In the genomic region with DNA sequence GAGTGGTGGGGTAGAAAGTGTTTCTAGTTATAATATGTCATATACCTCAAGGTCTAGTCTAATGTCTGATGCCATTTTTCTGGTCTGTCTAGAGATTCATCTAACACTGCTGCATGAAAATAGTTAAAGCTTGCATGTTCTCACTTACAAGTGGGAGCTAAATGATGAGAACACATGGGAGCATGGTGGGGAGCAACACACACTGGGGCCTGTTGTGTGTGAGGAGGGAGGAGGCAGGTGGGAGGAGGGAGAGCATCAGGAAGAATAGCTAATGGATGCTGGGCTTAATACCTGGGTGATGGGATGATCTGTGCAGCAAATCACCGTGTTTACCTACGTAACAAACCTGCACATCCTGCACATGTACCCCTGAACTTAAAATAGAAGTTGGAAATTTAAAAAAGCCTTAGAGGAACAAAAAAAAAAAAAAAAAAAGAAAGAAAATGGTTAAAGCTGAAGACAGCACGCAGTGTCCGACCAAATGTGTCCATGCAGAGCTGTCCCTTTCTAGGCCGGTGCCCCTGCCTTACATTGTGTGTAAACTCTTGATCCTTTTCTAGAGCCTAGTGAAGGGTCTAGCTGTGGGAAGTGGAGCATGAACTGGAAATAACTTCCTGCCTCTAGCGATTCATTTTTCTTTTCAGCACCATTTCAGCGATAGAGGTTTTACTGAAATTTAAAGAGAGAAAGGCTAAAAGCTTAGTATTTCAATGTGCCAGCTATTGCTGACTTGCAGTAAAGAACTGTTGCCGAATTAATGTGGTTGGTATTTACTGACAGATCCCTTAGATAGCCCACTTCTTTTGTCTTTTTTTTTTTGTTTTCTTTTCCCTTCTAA, we compare ENCODE assay signal across 31 cellular contexts.
DNase-seq lines count a peak whose midpoint lies in the region; ATAC-seq, FAIRE-seq and TF ChIP-seq lines count a peak whose summit lies in the region.
"Had no signal": no experiment of that assay in that cellular context is flagged by ENCODE, and none has a peak within 500 bp of the region (broad histone marks: within the 10 kb centered on the region; RNA-seq: fewer than 3 reads in every experiment).

No MANE protein-coding gene starts in this region.

- H3K4me3 Mint-ChIP-seq in GM23338 = no peak overlapping the region
- H3K4me3 Mint-ChIP-seq: activated naive CD4-positive, alpha-beta T cell treated with anti-CD3 and anti-CD28 coated beads, Interleukin-2, amount 50 U/mL, for 24 hours; stimulated activated naive CD8-positive, alpha-beta T cell treated with anti-CD3 and anti-CD28 coated beads, Interleukin-15, Interleukin-2, amounts not matched to agents 100 ng/mL and 50 ng/mL, for 24 hours had no signal

- H3K27me3 ChIP-seq in GM12878 (replicated peaks in 1 of 2; ENCODE audit: control insufficient read depth in 2 of 2, insufficient read depth in 2 of 2, low read length in 1 of 2) = no peaks in the 10 kb centered on the region
- H3K27me3 ChIP-seq in layer of hippocampus (ENCODE audit: control insufficient read depth, insufficient read depth, low read length) = no peaks in the 10 kb centered on the region
- H3K27me3 ChIP-seq in GM23338 (ENCODE audit: insufficient read depth) = no peaks in the 10 kb centered on the region
- H3K27me3 ChIP-seq: neutrophil, transverse colon had no signal

- POLR2A ChIA-PET in GM12878 (lab: Charles Lee) = interaction anchor here (0.6 to 1.0 kb wide), 4 partner anchors 8 to 191 kb away, joined by 3 to 7 read pairs (median 4); no protein-coding TSS in a partner anchor

- CTCF ChIA-PET in GM12878 (lab: Yijun Ruan, JAX) = interaction anchor here (0.6 to 1.7 kb wide), 5 partner anchors 9 to 206 kb away, joined by 3 to 6 read pairs (median 5); no protein-coding TSS in a partner anchor

- no peak overlapping the region for H2AFZ ChIP-seq in GM12878 (ENCODE audit: control insufficient read depth, low read depth, low read length)
- no peak overlapping the region for H2AFZ ChIP-seq in GM23338

- DNase-seq in G401 (ENCODE audit: low spot score) = peak; percentile 68
- DNase-seq in GM12878 (ENCODE audit: low read depth, low spot score) = no peak
- DNase-seq in superior temporal gyrus (ENCODE audit: extremely low spot score) = peak; percentile 82
- no peak for DNase-seq in GM23338 (ENCODE audit: low spot score)
- no peak for DNase-seq in NCI-H1092 treated with DMSO at 0.1 percent for 48 hours (lab: John Stamatoyannopoulos, UW)
- DNase-seq: activated CD4-positive, alpha-beta T cell treated with anti-CD3 and anti-CD28 coated beads for 4 hours; activated CD8-positive, alpha-beta memory T cell treated with anti-CD3 and anti-CD28 coated beads for 24 hours; activated T-cell treated with anti-CD3 and anti-CD28 coated beads for 4 hours; anterior cingulate cortex; Calu3; effector memory CD4-positive, alpha-beta T cell; KBM-7; left ventricle myocardium superior; mesendoderm; NCI-H1930; NCI-H524; SHP77; stimulated activated CD8-positive, alpha-beta memory T cell treated with anti-CD3 and anti-CD28 coated beads, Interleukin-4, amount 100 ng/mL, for 48 hours; transverse colon had no signal

- WGBS in GM12878 (ENCODE audit: insufficient coverage, insufficient replicate concordance, low lambda C conversion rate, missing lambda C conversion rate) = 65% methylated on average over 8 of the region's 8 CpGs

- SMC1A ChIA-PET in GM12878 (lab: Charles Lee; ENCODE audit: uncharacterized antibody, unreplicated experiment) = interaction anchor here (0.9 to 1.6 kb wide), 6 partner anchors 9 to 93 kb away, joined by 3 to 5 read pairs (median 4); no protein-coding TSS in a partner anchor

- H3K27ac Mint-ChIP-seq in GM23338 = no peak overlapping the region; the same call in 1 of the 2 replicates
- H3K27ac Mint-ChIP-seq: activated naive CD4-positive, alpha-beta T cell treated with anti-CD3 and anti-CD28 coated beads, Interleukin-2, amount 50 U/mL, for 24 hours; stimulated activated naive CD8-positive, alpha-beta T cell treated with anti-CD3 and anti-CD28 coated beads, Interleukin-15, Interleukin-2, amounts not matched to agents 100 ng/mL and 50 ng/mL, for 24 hours had no signal

- H3F3A ChIP-seq in GM23338 (replicated peaks; ENCODE audit: low read depth) = no peaks in the 10 kb centered on the region

- no peak for FAIRE-seq in GM12878 (lab: Jason Lieb, UNC)
- FAIRE-seq: bronchial epithelial cell, H54, HTR-8/SVneo had no signal

- ATAC-seq in GM12878 = no peak
- no peak; the same call in 2 of the 3 replicates for ATAC-seq in GM23338
- no peak for ATAC-seq in HG03175 (IDR thresholded peaks at IDR 0.05; ENCODE audit: unreplicated experiment)
- ATAC-seq: left ventricle myocardium superior, sciatic nerve had no signal

- RAD21 ChIA-PET in GM12878 (lab: Charles Lee; ENCODE audit: unreplicated experiment) = interaction anchor here (0.6 to 1.3 kb wide), 5 partner anchors 17 to 1933 kb away, joined by 3 to 5 read pairs (median 4); no protein-coding TSS in a partner anchor

- in situ Hi-C loops in G401 (cut with HindIII; ENCODE audit: low sequenced_read_pairs) (no loop called here), GM12878 (cut with MboI) (no loop called here)

- H3K27ac ChIP-seq in GM12878 (ENCODE audit: control insufficient read depth, insufficient read depth) (no peak overlapping the region), layer of hippocampus (ENCODE audit: low read depth, low read length) (peak overlapping the region; percentile 73), GM23338 (ENCODE audit: low read depth) (no peak overlapping the region)
- H3K27ac ChIP-seq: coronary artery, epithelial cell of prostate, neutrophil, prostate gland, transverse colon had no signal

- no peaks in the 10 kb centered on the region for H3K36me3 Mint-ChIP-seq in GM23338 (ENCODE audit: low read depth)
- H3K36me3 Mint-ChIP-seq: activated naive CD4-positive, alpha-beta T cell treated with anti-CD3 and anti-CD28 coated beads, Interleukin-2, amount 50 U/mL, for 24 hours had no signal

- H3K4me1 ChIP-seq in GM12878 (ENCODE audit: control insufficient read depth, insufficient read depth, low read length) (no peaks in the 10 kb centered on the region), GM23338 (ENCODE audit: insufficient read depth) (peaks cover 63% of the 10 kb centered on the region)
- H3K4me1 ChIP-seq: prostate gland had no signal

- TF ChIP-seq POLR2A in GM12878 (IDR thresholded peaks at IDR 0.05; ENCODE audit: low read depth, low read length) = no peak

- H3K9me3 Mint-ChIP-seq in GM23338 = no peaks in the 10 kb centered on the region
- H3K9me3 Mint-ChIP-seq: activated naive CD4-positive, alpha-beta T cell treated with anti-CD3 and anti-CD28 coated beads, Interleukin-2, amount 50 U/mL, for 24 hours; stimulated activated naive CD8-positive, alpha-beta T cell treated with anti-CD3 and anti-CD28 coated beads, Interleukin-15, Interleukin-2, amounts not matched to agents 100 ng/mL and 50 ng/mL, for 24 hours had no signal

- H3K27me3 Mint-ChIP-seq in GM23338 (ENCODE audit: insufficient read depth, low read depth, poor library complexity) = no peaks in the 10 kb centered on the region
- H3K27me3 Mint-ChIP-seq: activated naive CD4-positive, alpha-beta T cell treated with anti-CD3 and anti-CD28 coated beads, Interleukin-2, amount 50 U/mL, for 24 hours; stimulated activated naive CD8-positive, alpha-beta T cell treated with anti-CD3 and anti-CD28 coated beads, Interleukin-15, Interleukin-2, amounts not matched to agents 100 ng/mL and 50 ng/mL, for 24 hours had no signal

- BruUV-seq in GM12878 (replicated peaks; lab: Mats Ljungman, UMichigan) = no TSS peak

- H3K9ac ChIP-seq in GM12878 (ENCODE audit: control insufficient read depth, insufficient read depth, low read length) = no peak overlapping the region

- TF ChIP-seq EP300 in GM12878 (IDR thresholded peaks at IDR 0.05; ENCODE audit: borderline replicate concordance in 1 of 2, control insufficient read depth in 1 of 2, low read depth in 2 of 2, low read length in 2 of 2) = no peak

- no peak for TF ChIP-seq CTCF in GM12878 (IDR thresholded peaks at IDR 0.05 in 2 of 3, conservative IDR thresholded peaks at IDR 0.05 in 1 of 3; ENCODE audit: control insufficient read depth in 2 of 3, extremely low read depth in 1 of 3, insufficient read depth in 1 of 3, low read depth in 3 of 3, low read length in 3 of 3)
- TF ChIP-seq CTCF in GM23338 (conservative IDR thresholded peaks at IDR 0.05; ENCODE audit: low read depth in 2 of 2) = no peak

- TF ChIP-seq RAD21 in GM12878 (IDR thresholded peaks at IDR 0.05; ENCODE audit: insufficient read depth, low read depth, low read length) = no peak

- peaks cover 72% of the 10 kb centered on the region for H3K4me1 Mint-ChIP-seq in GM23338
- H3K4me1 Mint-ChIP-seq: activated naive CD4-positive, alpha-beta T cell treated with anti-CD3 and anti-CD28 coated beads, Interleukin-2, amount 50 U/mL, for 24 hours had no signal

- H3K9me2 ChIP-seq in GM23338 (ENCODE audit: insufficient read depth) = peaks cover 6% of the 10 kb centered on the region; the same call in 1 of the 2 replicates

- no peaks in the 10 kb centered on the region for H3K9me3 ChIP-seq in GM12878 (replicated peaks; ENCODE audit: control insufficient read depth, insufficient read depth, low read length)
- H3K9me3 ChIP-seq: neutrophil, prostate gland, transverse colon had no signal

- H3K4me3 ChIP-seq in GM12878 (no peak overlapping the region), GM23338 (no peak overlapping the region)
- H3K4me3 ChIP-seq: coronary artery, prostate gland, transverse colon had no signal

- H4K20me1 ChIP-seq in GM12878 (ENCODE audit: control insufficient read depth, insufficient read depth) = no peaks in the 10 kb centered on the region
- peaks cover 23% of the 10 kb centered on the region; the same call in 1 of the 2 replicates for H4K20me1 ChIP-seq in GM23338 (replicated peaks; ENCODE audit: insufficient read depth)

- intact Hi-C loops in GM12878 (cut with micrococcal nuclease; ENCODE audit: unreplicated experiment) = loop anchor here (5.0 kb wide), 1 partner anchor 92 kb away; a partner anchor contains a TSS

- 0 out of 2 replicates have a peak overlapping the region, but pooled peaks have one; percentile 44 for H3K4me2 ChIP-seq in GM12878 (ENCODE audit: control insufficient read depth, insufficient read depth)
- no peak overlapping the region for H3K4me2 ChIP-seq in GM23338

- no peaks in the 10 kb centered on the region for H3K36me3 ChIP-seq in GM12878 (ENCODE audit: control insufficient read depth in 2 of 2, insufficient read depth in 2 of 2, low read length in 1 of 2)
- no peaks in the 10 kb centered on the region for H3K36me3 ChIP-seq in GM23338 (ENCODE audit: insufficient read depth)
- H3K36me3 ChIP-seq: neutrophil, prostate gland, transverse colon had no signal

- H3K79me2 ChIP-seq in GM12878 (ENCODE audit: control insufficient read depth, insufficient read depth, low read length) (no peaks in the 10 kb centered on the region), GM23338 (replicated peaks; ENCODE audit: insufficient read depth) (peaks cover 97% of the 10 kb centered on the region)

TF ChIP-seq in GM12878, 131 proteins besides CTCF, POLR2A, EP300 and RAD21 (continues in another document):
- TF ChIP-seq ZNF217 (IDR thresholded peaks at IDR 0.05) (no peak), HDAC6 (IDR thresholded peaks at IDR 0.05; ENCODE audit: unreplicated experiment) (no peak), MEF2A (IDR thresholded peaks at IDR 0.05; ENCODE audit: insufficient read depth, low read depth, low read length) (no peak)

TF ChIP-seq in GM23338, 12 proteins besides CTCF, POLR2A, EP300 and RAD21 (continues in another document):
- no peak for TF ChIP-seq ZNF114 (CRISPR knock-in tag; IDR thresholded peaks at IDR 0.05)

Comparison
In these comparisons a context has a peak if more than half of its experiments do, and no peak if none do; other contexts are left out.
1. DNase-seq: peak in G401 (single experiment) and superior temporal gyrus (single experiment); none in GM12878 (single experiment), GM23338 (single experiment) and NCI-H1092 treated with DMSO at 0.1 percent for 48 hours (single experiment).